Comparison of ENCODE assay signal across 34 cellular contexts in genomic region chr11:125332821-125333220, GRCh38.
"Had no signal": no experiment of that assay in that cellular context is flagged by ENCODE, and none has a peak within 500 bp of the region (broad histone marks: within the 10 kb centered on the region; RNA-seq: fewer than 3 reads in every experiment).

No MANE protein-coding gene starts in this region.

- H3K36me3 ChIP-seq: adrenal gland, MG63 had no signal

- H3K4me2 ChIP-seq: PC-9 had no signal

- H3K27ac ChIP-seq: adrenal gland, PC-9, RWPE1, VCaP had no signal

- FAIRE-seq: RCC 7860 had no signal

- H3K4me1 ChIP-seq: adrenal gland had no signal

- H3K9me3 ChIP-seq: adrenal gland, MG63 had no signal

- ATAC-seq: activated naive CD4-positive, alpha-beta T cell treated with anti-CD3 and anti-CD28 coated beads, Interleukin-2, amount 50 U/mL, for 72 hours; activated T-cell treated with anti-CD3 and anti-CD28 coated beads, Interleukin-2, amount 50 U/mL, for 4 hours; Right ventricle myocardium inferior; SK-N-SH treated with all-trans-retinoic acid at 6 μM for 48 hours; T-cell; T-helper 17 cell had no signal

- H3K4me3 ChIP-seq: adrenal gland, MG63, PC-9 had no signal

- DNase-seq: activated B cell treated with CpG ODN at 0.5 μM for 24 hours; activated CD4-positive, alpha-beta memory T cell treated with anti-CD3 and anti-CD28 coated beads for 36 hours; activated CD4-positive, alpha-beta T cell treated with anti-CD3 and anti-CD28 coated beads for 4 hours; activated CD4-positive, alpha-beta T cell treated with anti-CD3 and anti-CD28 coated beads, Interleukin-2, amount 50 U/mL, for 1 hour; activated CD4-positive, CD25-positive, alpha-beta regulatory T cell treated with anti-CD3 and anti-CD28 coated beads, Interleukin-2, amount 50 U/mL, for 72 hours; activated CD8-positive, alpha-beta memory T cell treated with anti-CD3 and anti-CD28 coated beads, Interleukin-2, amount 50 U/mL, for 4 hours; activated gamma-delta T cell treated with Interleukin-2 at 50 U/mL for 16 hours; activated naive CD4-positive, alpha-beta T cell treated with anti-CD3 and anti-CD28 coated beads for 36 hours; activated T-cell treated with anti-CD3 and anti-CD28 coated beads for 4 hours; activated T-cell treated with anti-CD3 and anti-CD28 coated beads, Interleukin-2, amount 50 U/mL, for 4 hours; central memory CD4-positive, alpha-beta T cell; Kasumi-1; KBM-7; MG63; NCI-H1048; NCI-H1105 treated with DMSO at 0.1 percent for 48 hours; NCI-H1436; NCI-H1694; NCI-H1930; NCI-H2081 treated with DMSO at 0.1 percent for 48 hours; NCI-H226; NCI-H524 treated with DMSO at 0.1 percent for 48 hours; NK-92 treated with Interleukin-12 subunit alpha and Interleukin-12 subunit beta, amount 100 ng/mL, for 24 hours; PC-9; SIG-M5; T-cell; T-helper 17 cell had no signal

- H2AFZ ChIP-seq: PC-9 had no signal

- H3K27me3 ChIP-seq: adrenal gland, MG63 had no signal
